ENCODE assay signal across 21 cellular contexts in the genomic region with DNA sequence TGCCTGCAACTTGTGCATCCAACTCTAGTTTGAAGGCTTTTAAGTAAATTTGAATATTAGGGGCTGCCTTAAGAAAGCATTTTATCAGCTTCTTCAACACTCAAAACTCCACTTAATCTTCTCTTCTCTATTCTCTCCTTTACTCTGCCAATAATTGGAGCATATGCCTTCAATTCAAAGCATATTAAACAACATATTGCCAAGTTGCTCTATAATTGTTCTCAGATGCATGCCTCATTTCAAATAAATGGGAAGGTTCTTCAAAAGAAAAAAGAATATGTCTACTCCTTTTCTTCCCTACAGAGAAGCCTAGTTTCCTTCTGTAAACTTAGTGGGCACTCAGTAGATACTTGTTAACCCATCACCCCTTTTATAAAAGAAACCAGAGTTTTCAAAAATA.
"Had no signal": no experiment of that assay in that cellular context is flagged by ENCODE, and none has a peak within 500 bp of the region (broad histone marks: within the 10 kb centered on the region; RNA-seq: fewer than 3 reads in every experiment).

No MANE protein-coding gene starts in this region.

- H3K4me1 ChIP-seq: colonic mucosa, esophagus squamous epithelium, gastrocnemius medialis, left lung, lower lobe of right lung had no signal

- H3K27ac ChIP-seq: colonic mucosa, epithelial cell of prostate, esophagus squamous epithelium, gastrocnemius medialis, left lung, lower lobe of right lung had no signal

- ATAC-seq: effector memory CD8-positive, alpha-beta T cell; esophagus mucosa; gastrocnemius medialis; left lung; lower lobe of right lung; mucosa of descending colon had no signal

- H3K9me3 ChIP-seq: colonic mucosa, gastrocnemius medialis, mucosa of descending colon had no signal

- H3K4me3 ChIP-seq: colonic mucosa, esophagus squamous epithelium, gastrocnemius medialis, heart right ventricle, left lung, lower lobe of right lung, mucosa of descending colon had no signal

- H3K36me3 ChIP-seq: colonic mucosa, esophagus squamous epithelium, gastrocnemius medialis, heart right ventricle, left lung, lower lobe of right lung had no signal

- H3K27me3 ChIP-seq: colonic mucosa, esophagus squamous epithelium, gastrocnemius medialis, heart right ventricle, left lung had no signal

- DNase-seq: colonic mucosa; cortex of kidney; effector CD8-positive, alpha-beta T cell; effector memory CD8-positive, alpha-beta T cell; endodermal cell; erythroblast; esophagus squamous epithelium; foreskin melanocyte; gastrocnemius medialis; glutamatergic neuron; head of caudate nucleus; heart right ventricle; hippocampal formation; left cardiac atrium; left lung; left ventricle myocardium superior; lower lobe of right lung; mesenchymal stem cell; mucosa of descending colon had no signal
